ENCODE assay signal across 8 cellular contexts in genomic region chr17:4908711-4909496, GRCh38. TPM values are rescaled to one million over a fixed set of nuclear protein-coding genes. Genes with fewer than 3 reads are reported as not detected.
DNase-seq lines count a peak whose midpoint lies in the region; ATAC-seq and TF ChIP-seq lines count a peak whose summit lies in the region.

No MANE protein-coding gene starts in this region.

- no peak overlapping the region for H3K4me3 Mint-ChIP-seq in activated T-cell treated with anti-CD3 and anti-CD28 coated beads, Interleukin-2, amount 50 U/mL, for 4 hours
- no peak overlapping the region for H3K4me3 Mint-ChIP-seq in natural killer cell

- DNase-seq in KBM-7 (peak; percentile 96), Peyer's patch (peak; percentile 83 to 95 (median 89)), fibroblast of lung (ENCODE audit: low read depth in 2 of 2) (peak; percentile 83 to 96), natural killer cell (peak; percentile 71)
- peak; percentile 62 for DNase-seq in activated T-cell treated with anti-CD3 and anti-CD28 coated beads, Interleukin-2, amount 50 U/mL, for 4 hours
- DNase-seq in stimulated activated naive CD8-positive, alpha-beta T cell treated with anti-CD3 and anti-CD28 coated beads, Interleukin-15, Interleukin-2, amounts not matched to agents 100 U/mL and 50 U/mL, for 24 hours = peak; percentile 74

- H3K27me3 Mint-ChIP-seq in activated T-cell treated with anti-CD3 and anti-CD28 coated beads, Interleukin-2, amount 50 U/mL, for 4 hours (ENCODE audit: low read depth) = peaks cover 2% of the 10 kb centered on the region
- H3K27me3 Mint-ChIP-seq in natural killer cell (ENCODE audit: low read depth in 2 of 2) = no peaks in the 10 kb centered on the region

- H3K27ac Mint-ChIP-seq in natural killer cell = no peak overlapping the region

- ATAC-seq in activated T-cell treated with anti-CD3 and anti-CD28 coated beads, Interleukin-2, amount 50 U/mL, for 4 hours = peak; percentile 89 to 94
- peak; percentile 95 to 100 (median 98) for ATAC-seq in natural killer cell
- ATAC-seq in stimulated activated naive CD8-positive, alpha-beta T cell treated with anti-CD3 and anti-CD28 coated beads, Interleukin-15, Interleukin-2, amounts not matched to agents 100 U/mL and 50 U/mL, for 24 hours = peak; percentile 96
- no peak for ATAC-seq in GM18511 (IDR thresholded peaks at IDR 0.05; ENCODE audit: unreplicated experiment)

- no peaks in the 10 kb centered on the region for H3K9me3 Mint-ChIP-seq in activated T-cell treated with anti-CD3 and anti-CD28 coated beads, Interleukin-2, amount 50 U/mL, for 4 hours
- H3K9me3 Mint-ChIP-seq in natural killer cell = no peaks in the 10 kb centered on the region

- intact Hi-C loops in natural killer cell (cut with micrococcal nuclease) = loop anchor here (1.0 kb wide), 1 partner anchor 153 kb away; no protein-coding TSS in a partner anchor

- H3K36me3 ChIP-seq in ES-I3 (ENCODE audit: insufficient read depth, low read length) = no peaks in the 10 kb centered on the region
- no peaks in the 10 kb centered on the region for H3K36me3 ChIP-seq in Peyer's patch
- H3K36me3 ChIP-seq in fibroblast of lung (ENCODE audit: control insufficient read depth, insufficient read depth, low read length) = no peaks in the 10 kb centered on the region

- H3K36me3 Mint-ChIP-seq in activated T-cell treated with anti-CD3 and anti-CD28 coated beads, Interleukin-2, amount 50 U/mL, for 4 hours (ENCODE audit: insufficient read depth) = no peaks in the 10 kb centered on the region
- H3K36me3 Mint-ChIP-seq in natural killer cell = no peaks in the 10 kb centered on the region

- in situ Hi-C loops in KBM-7 (cut with MboI; ENCODE audit: low pct_unique_long_range_greater_than_20kb, low sequenced_read_pairs) = no loop called here

- no peaks in the 10 kb centered on the region for H4K20me1 ChIP-seq in fibroblast of lung (ENCODE audit: control insufficient read depth, extremely low read depth, insufficient read depth, low read length)

- H3K4me1 ChIP-seq in ES-I3 (ENCODE audit: insufficient read depth, low read length) (peaks cover 10% of the 10 kb centered on the region; the same call in 1 of the 2 replicates), Peyer's patch (peaks cover 0 to 7% (median 0%) of the 10 kb centered on the region in 4 donors), fibroblast of lung (ENCODE audit: control insufficient read depth, extremely low read depth, insufficient read depth, low read length) (peaks cover 6% of the 10 kb centered on the region)

- no peak for TF ChIP-seq POLR2A in Peyer's patch (IDR thresholded peaks at IDR 0.05)

- H2AFZ ChIP-seq in fibroblast of lung (ENCODE audit: low read length) = peak overlapping the region; percentile 88

- H3K4me3 ChIP-seq in Peyer's patch (no peak overlapping the region), fibroblast of lung (replicated peaks in 1 of 4; ENCODE audit: control extremely low read depth in 1 of 4, insufficient read depth in 1 of 4, low read depth in 3 of 4, low read length in 4 of 4) (no peak overlapping the region)

- H3K4me2 ChIP-seq in fibroblast of lung (ENCODE audit: extremely low read depth, insufficient read depth, low read length) = peak overlapping the region; percentile 68

- H3K9me3 ChIP-seq in ES-I3 (ENCODE audit: control insufficient read depth, insufficient read depth, low read length) (no peaks in the 10 kb centered on the region), Peyer's patch (no peaks in the 10 kb centered on the region), fibroblast of lung (ENCODE audit: control insufficient read depth, insufficient read depth, low read depth, low read length) (no peaks in the 10 kb centered on the region)

- no peaks in the 10 kb centered on the region for H3K79me2 ChIP-seq in fibroblast of lung (ENCODE audit: control insufficient read depth, insufficient read depth, low read length)

- H3K27me3 ChIP-seq in Peyer's patch (no peaks in the 10 kb centered on the region), fibroblast of lung (ENCODE audit: control insufficient read depth, insufficient read depth, low read length) (peaks cover 2% of the 10 kb centered on the region)

- no peaks in the 10 kb centered on the region for H3K4me1 Mint-ChIP-seq in activated T-cell treated with anti-CD3 and anti-CD28 coated beads, Interleukin-2, amount 50 U/mL, for 4 hours (ENCODE audit: low read depth)
- no peaks in the 10 kb centered on the region for H3K4me1 Mint-ChIP-seq in natural killer cell

- H3K27ac ChIP-seq in Peyer's patch (peak overlapping the region in 3 of 4 donors; percentile 26 to 34 (median 31)), fibroblast of lung (ENCODE audit: insufficient read depth, low read length) (peak overlapping the region; percentile 62)

- H3K9ac ChIP-seq in ES-I3 (ENCODE audit: low read depth, low read length) (peak overlapping the region; percentile 1; the same call in 1 of the 2 replicates), fibroblast of lung (ENCODE audit: insufficient read depth, low read length) (peak overlapping the region; percentile 16)

- TF ChIP-seq CTCF in Peyer's patch (IDR thresholded peaks at IDR 0.05) (peak; percentile 75 to 96 (median 90)), fibroblast of lung (conservative IDR thresholded peaks at IDR 0.05 in 1 of 2, IDR thresholded peaks at IDR 0.05 in 1 of 2; ENCODE audit: low read depth in 1 of 2, low read length in 2 of 2) (peak; percentile 84 to 89), natural killer cell (IDR thresholded peaks at IDR 0.05) (peak; percentile 73)

RNA-seq across cellular contexts. Expression of gene CHRNE, which starts 6.0 kb away (rescaled TPM):
- total RNA-seq in Peyer's patch (not detected), fibroblast of lung (0.51 and 0.66 TPM in 2 replicates), natural killer cell (10 to 100 TPM; 11.8 to 17.9 (median 11.8) TPM)
- total RNA-seq in activated T-cell treated with anti-CD3 and anti-CD28 coated beads, Interleukin-2, amount 50 U/mL, for 4 hours = under 1 TPM; 0.18 to 0.71 (median 0.35) TPM
- 0.19 and 0.23 TPM in 2 replicates for polyA plus RNA-seq in fibroblast of lung
- 0.07 and 0.21 TPM in 2 replicates for polyA plus RNA-seq in fibroblast of lung (2012)
- 0.19 and 1.1 TPM in 2 replicates for polyA minus RNA-seq in fibroblast of lung (ENCODE audit: low replicate concordance)

RNA-seq across cellular contexts. Expression of gene C17orf107, which starts 9.6 kb away (rescaled TPM):
- total RNA-seq in Peyer's patch (1 to 10 TPM in 2 of 4 donors, under 1 TPM in 2; 0.66 to 5.0 (median 1.5) TPM), fibroblast of lung (1.8 and 2.3 TPM in 2 replicates), natural killer cell (10 to 100 TPM; 24.4 to 30.2 (median 27.5) TPM)
- total RNA-seq in activated T-cell treated with anti-CD3 and anti-CD28 coated beads, Interleukin-2, amount 50 U/mL, for 4 hours = 1 to 10 TPM; 1.5 to 3.6 (median 2.7) TPM
- 0.34 and 0.67 TPM in 2 replicates for polyA plus RNA-seq in fibroblast of lung
- polyA plus RNA-seq in fibroblast of lung (2012) = 0.62 and 1.6 TPM in 2 replicates
- polyA minus RNA-seq in fibroblast of lung (ENCODE audit: low replicate concordance) = 0.63 and 1.1 TPM in 2 replicates

RNA-seq across cellular contexts. Expression of gene GP1BA, which starts 23.2 kb away (rescaled TPM):
- total RNA-seq in Peyer's patch (not detected), fibroblast of lung (not detected in 2 replicates), natural killer cell (1 to 10 TPM in 2 of 3 donors, under 1 TPM in 1; 0.25 to 4.3 (median 2.2) TPM)
- under 1 TPM; 0.21 to 0.49 (median 0.25) TPM for total RNA-seq in activated T-cell treated with anti-CD3 and anti-CD28 coated beads, Interleukin-2, amount 50 U/mL, for 4 hours
- polyA plus RNA-seq in fibroblast of lung = not detected in 2 replicates
- polyA plus RNA-seq in fibroblast of lung (2012) = 0.23 and 0.33 TPM in 2 replicates
- polyA minus RNA-seq in fibroblast of lung (ENCODE audit: low replicate concordance) = not detected in 2 replicates

RNA-seq across cellular contexts. Expression of gene SLC25A11, which starts 30.9 kb away (rescaled TPM):
- total RNA-seq in Peyer's patch = 10 to 100 TPM; 30.5 to 84.1 (median 60.4) TPM
- total RNA-seq in activated T-cell treated with anti-CD3 and anti-CD28 coated beads, Interleukin-2, amount 50 U/mL, for 4 hours = 100 to 1,000 TPM in 1 of 3 donors, 10 to 100 TPM in 2; 89.7 to 102 (median 98.1) TPM
- total RNA-seq in fibroblast of lung = 50.3 and 59.3 TPM in 2 replicates
- 29.2 and 45.8 TPM in 2 replicates for polyA plus RNA-seq in fibroblast of lung
- polyA plus RNA-seq in fibroblast of lung (2012) = 40.3 and 62.5 TPM in 2 replicates
- 99.6 and 148 TPM in 2 replicates for polyA minus RNA-seq in fibroblast of lung (ENCODE audit: low replicate concordance)
- 10 to 100 TPM; 34.7 to 47.5 (median 42.5) TPM for total RNA-seq in natural killer cell

RNA-seq across cellular contexts. Expression of gene RNF167, which starts 31.2 kb away (rescaled TPM):
- total RNA-seq in Peyer's patch = 10 to 100 TPM; 57.8 to 92.1 (median 78.9) TPM
- 100 to 1,000 TPM; 121 to 140 (median 129) TPM for total RNA-seq in activated T-cell treated with anti-CD3 and anti-CD28 coated beads, Interleukin-2, amount 50 U/mL, for 4 hours
- total RNA-seq in fibroblast of lung = 13.6 and 22.8 TPM in 2 replicates
- 52.6 and 83.5 TPM in 2 replicates for polyA plus RNA-seq in fibroblast of lung
- polyA plus RNA-seq in fibroblast of lung (2012) = 67.1 and 105 TPM in 2 replicates
- 97.9 and 127 TPM in 2 replicates for polyA minus RNA-seq in fibroblast of lung (ENCODE audit: low replicate concordance)
- total RNA-seq in natural killer cell = 100 to 1,000 TPM; 149 to 189 (median 177) TPM
